In the genomic region with DNA sequence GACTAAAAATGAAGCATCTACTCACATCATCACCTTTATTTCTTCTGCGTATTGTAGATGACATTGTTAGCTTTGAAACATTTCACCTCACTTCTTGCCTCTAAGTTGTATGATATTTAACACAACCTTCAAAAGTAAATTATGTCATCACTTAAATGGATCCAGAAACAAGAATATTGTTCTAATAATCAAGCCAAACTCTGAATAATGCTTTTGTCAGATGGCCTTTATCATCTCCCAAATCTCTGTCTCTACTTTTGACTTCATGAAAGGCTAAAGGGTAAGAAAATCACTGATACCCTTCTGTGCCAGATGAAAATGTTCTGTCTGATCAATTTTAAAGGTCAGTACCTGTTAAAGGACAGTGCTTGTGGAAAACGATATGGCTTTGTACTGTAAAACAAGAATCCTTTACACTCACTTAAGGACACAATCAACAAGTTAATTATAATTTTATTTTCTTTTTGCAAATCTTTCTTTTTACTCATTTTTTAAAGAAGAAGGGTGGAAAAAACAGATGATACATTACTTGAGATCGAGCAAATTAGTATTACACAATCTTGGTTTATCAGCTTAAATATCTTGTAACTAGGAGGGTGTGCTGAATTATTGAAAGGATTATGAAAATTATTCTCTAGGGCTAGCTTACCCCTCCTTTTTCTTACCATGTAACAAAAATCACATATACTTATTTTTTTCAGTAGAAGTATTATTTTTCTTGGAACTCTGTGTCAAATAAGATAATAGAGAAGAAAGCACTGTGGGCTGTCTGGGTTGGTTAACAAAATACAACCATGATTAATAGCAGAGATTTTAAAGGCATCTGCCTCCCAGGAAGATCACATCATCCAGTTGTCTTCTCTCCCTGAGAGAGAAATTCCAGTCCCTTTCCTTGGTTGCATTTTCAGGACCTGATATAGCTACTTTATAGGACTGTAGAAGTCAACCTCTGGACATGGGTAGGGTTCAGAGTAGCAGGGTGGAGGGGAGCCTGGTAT, we compare ENCODE assay signal across 33 cellular contexts.
A peak's percentile ranks its signal among the peaks of the same experiment; 100 is the strongest.
DNase-seq lines count a peak whose midpoint lies in the region; ATAC-seq, FAIRE-seq and TF ChIP-seq lines count a peak whose summit lies in the region.
"Had no signal": no experiment of that assay in that cellular context is flagged by ENCODE, and none has a peak within 500 bp of the region (broad histone marks: within the 10 kb centered on the region; RNA-seq: fewer than 3 reads in every experiment).

No MANE protein-coding gene starts in this region.

- peak; percentile 27 for DNase-seq in astrocyte of the hippocampus (ENCODE audit: low read depth, low spot score)
- peak; percentile 91 for DNase-seq in kidney glomerular epithelial cell (lab: John Stamatoyannopoulos, UW)
- no peak for DNase-seq in GM12892 (ENCODE audit: insufficient read length)
- DNase-seq in foreskin melanocyte, result no peak
- DNase-seq in activated T-cell treated with anti-CD3 and anti-CD28 coated beads, Interleukin-2, amount 50 U/mL, for 24 hours, result no peak
- DNase-seq: activated CD4-positive, alpha-beta T cell treated with anti-CD3 and anti-CD28 coated beads, Interleukin-2, amount 50 U/mL, for 4 hours; activated CD4-positive, CD25-positive, alpha-beta regulatory T cell; activated naive CD4-positive, alpha-beta T cell treated with anti-CD3 and anti-CD28 coated beads for 36 hours; amygdala; BE2C; GF-D8; glutamatergic neuron; HCEC 1CT; Kasumi-1; MV-4-11; NCI-H1436 treated with DMSO at 0.1 percent for 48 hours; NCI-H82; right cardiac atrium; SJCRH30; stimulated activated CD4-positive, alpha-beta T cell treated with anti-CD3 and anti-CD28 coated beads, Interleukin-15, amount 100 ng/mL, for 24 hours; stimulated activated naive CD4-positive, alpha-beta T cell treated with Interleukin-2 at 50 U/mL for 16 hours; T-cell; uterus had no signal

- no peaks in the 10 kb centered on the region for H3K9me3 ChIP-seq in skeletal muscle satellite cell (replicated peaks; ENCODE audit: low read length)
- H3K9me3 ChIP-seq: A549, BE2C, SJCRH30, thoracic aorta, uterus had no signal

- H3K36me3 Mint-ChIP-seq in activated T-cell treated with anti-CD3 and anti-CD28 coated beads, Interleukin-2, amount 50 U/mL, for 24 hours (ENCODE audit: low read depth), result no peaks in the 10 kb centered on the region
- H3K36me3 Mint-ChIP-seq: T-cell had no signal

- no peaks in the 10 kb centered on the region for H3K27me3 ChIP-seq in skeletal muscle satellite cell (ENCODE audit: control insufficient read depth, insufficient read depth, low read length)
- H3K27me3 ChIP-seq: BE2C, SJCRH30, uterus had no signal

- no peak overlapping the region for H3K27ac Mint-ChIP-seq in activated T-cell treated with anti-CD3 and anti-CD28 coated beads, Interleukin-2, amount 50 U/mL, for 24 hours
- H3K27ac Mint-ChIP-seq: activated naive CD4-positive, alpha-beta T cell treated with anti-CD3 and anti-CD28 coated beads for 36 hours; activated T-helper 1 cell treated with anti-CD3 and anti-CD28 coated beads, Interleukin-12 subunit alpha, Interleukin-12 subunit beta, Interleukin-2, Interleukin-4 antibody, amounts not matched to agents 30 ng/mL and 10 ng/mL and 1 ng/mL, durations not matched to agents 14 hours and 24 hours and 36 hours; T-cell had no signal

- no peak overlapping the region for H3K4me3 Mint-ChIP-seq in activated T-cell treated with anti-CD3 and anti-CD28 coated beads, Interleukin-2, amount 50 U/mL, for 24 hours
- H3K4me3 Mint-ChIP-seq: activated naive CD4-positive, alpha-beta T cell treated with anti-CD3 and anti-CD28 coated beads for 36 hours; activated T-helper 1 cell treated with anti-CD3 and anti-CD28 coated beads, Interleukin-12 subunit alpha, Interleukin-12 subunit beta, Interleukin-2, Interleukin-4 antibody, amounts not matched to agents 30 ng/mL and 10 ng/mL and 1 ng/mL, durations not matched to agents 14 hours and 24 hours and 36 hours; central memory CD8-positive, alpha-beta T cell; T-cell had no signal

- FAIRE-seq in G401.6 (lab: Jason Lieb, UNC) (peak; percentile 3), GM12892 (lab: Jason Lieb, UNC) (no peak)
- FAIRE-seq: A549, endometrium had no signal

- peak overlapping the region; percentile 44 for H3K4me2 ChIP-seq in skeletal muscle satellite cell (ENCODE audit: low read length)

- TF ChIP-seq POLR2A in GM12892 (IDR thresholded peaks at IDR 0.05; ENCODE audit: low read depth, low read length), result no peak

- no peaks in the 10 kb centered on the region for H3K27me3 Mint-ChIP-seq in activated T-cell treated with anti-CD3 and anti-CD28 coated beads, Interleukin-2, amount 50 U/mL, for 24 hours

- H3K4me3 ChIP-seq in skeletal muscle satellite cell (ENCODE audit: low read length), result no peak overlapping the region
- H3K4me3 ChIP-seq: A549, lung, SJCRH30, thoracic aorta, uterus had no signal

- H3K36me3 ChIP-seq in skeletal muscle satellite cell (ENCODE audit: insufficient read depth, low read length), result no peaks in the 10 kb centered on the region
- H3K36me3 ChIP-seq: BE2C, SJCRH30, thoracic aorta, uterus had no signal

- H3K4me1 ChIP-seq in skeletal muscle satellite cell (ENCODE audit: control insufficient read depth, insufficient read depth, low read length), result peaks cover 36% of the 10 kb centered on the region
- H3K4me1 ChIP-seq: BE2C, parathyroid adenoma, SJCRH30, uterus had no signal

- H3K9me3 Mint-ChIP-seq in activated T-cell treated with anti-CD3 and anti-CD28 coated beads, Interleukin-2, amount 50 U/mL, for 24 hours, result no peaks in the 10 kb centered on the region
- H3K9me3 Mint-ChIP-seq: activated naive CD4-positive, alpha-beta T cell treated with anti-CD3 and anti-CD28 coated beads for 36 hours; activated T-helper 1 cell treated with anti-CD3 and anti-CD28 coated beads, Interleukin-12 subunit alpha, Interleukin-12 subunit beta, Interleukin-2, Interleukin-4 antibody, amounts not matched to agents 30 ng/mL and 10 ng/mL and 1 ng/mL, durations not matched to agents 14 hours and 24 hours and 36 hours; central memory CD8-positive, alpha-beta T cell had no signal

- H3K4me1 Mint-ChIP-seq in activated T-cell treated with anti-CD3 and anti-CD28 coated beads, Interleukin-2, amount 50 U/mL, for 24 hours (ENCODE audit: low read depth), result no peaks in the 10 kb centered on the region
- H3K4me1 Mint-ChIP-seq: central memory CD8-positive, alpha-beta T cell; T-cell had no signal

- H3K9ac ChIP-seq in skeletal muscle satellite cell (ENCODE audit: low read depth, low read length), result no peak overlapping the region
- H3K9ac ChIP-seq: parathyroid adenoma had no signal

- ATAC-seq in GM21360 (IDR thresholded peaks at IDR 0.05; ENCODE audit: unreplicated experiment), result no peak
- ATAC-seq: right cardiac atrium, T-cell had no signal

Comparison
In these comparisons a context has a peak if more than half of its experiments do, and no peak if none do; other contexts are left out.
1. DNase-seq: peak in astrocyte of the hippocampus (single experiment) and kidney glomerular epithelial cell (single experiment); none in GM12892 (single experiment), foreskin melanocyte (single experiment) and activated T-cell treated with anti-CD3 and anti-CD28 coated beads, Interleukin-2, amount 50 U/mL, for 24 hours (single experiment).